ENCODE assay signal across 18 cellular contexts in genomic region chr9:137658778-137659177, GRCh38. TPM values are rescaled to one million over a fixed set of nuclear protein-coding genes. Genes with fewer than 3 reads are reported as not detected.
DNase-seq lines count a peak whose midpoint lies in the region; ATAC-seq and TF ChIP-seq lines count a peak whose summit lies in the region.
"Had no signal": no experiment of that assay in that cellular context is flagged by ENCODE, and none has a peak within 500 bp of the region (broad histone marks: within the 10 kb centered on the region; RNA-seq: fewer than 3 reads in every experiment).

No MANE protein-coding gene starts in this region.

- intact Hi-C loops in OCI-LY7 (cut with micrococcal nuclease; ENCODE audit: unreplicated experiment), result no loop called here

- H3K27ac ChIP-seq in BLaER1 (no peak overlapping the region), OCI-LY7 (ENCODE audit: low read depth, low read length, poor library complexity, severe bottlenecking) (peak overlapping the region; percentile 65), tibial nerve (no peak overlapping the region)
- H3K27ac ChIP-seq in CD4-positive, CD25-positive, alpha-beta regulatory T cell (ENCODE audit: insufficient read depth, low read length, poor library complexity, severe bottlenecking), result no peak overlapping the region
- H3K27ac ChIP-seq: C4-2B, Peyer's patch had no signal

- no peak overlapping the region for H3K4me3 Mint-ChIP-seq in CD4-positive, CD25-positive, alpha-beta regulatory T cell
- no peak overlapping the region for H3K4me3 Mint-ChIP-seq in immature natural killer cell
- H3K4me3 Mint-ChIP-seq: H9 had no signal

- no peaks in the 10 kb centered on the region for H3K9me2 ChIP-seq in OCI-LY7 (ENCODE audit: insufficient read depth, low read length)

- H3K36me3 ChIP-seq in BLaER1, result peaks cover 75% of the 10 kb centered on the region
- H3K36me3 ChIP-seq in CD4-positive, CD25-positive, alpha-beta regulatory T cell (ENCODE audit: control insufficient read depth, insufficient read depth, low read length), result peaks cover 5% of the 10 kb centered on the region
- peaks cover 75% of the 10 kb centered on the region for H3K36me3 ChIP-seq in OCI-LY7 (ENCODE audit: insufficient read depth, low read length)
- peaks cover 0 to 14% (median 0%) of the 10 kb centered on the region in 3 donors for H3K36me3 ChIP-seq in tibial nerve

- TF ChIP-seq CTCF in OCI-LY7 (conservative IDR thresholded peaks at IDR 0.05; ENCODE audit: low read length) (no peak), GM20000 (IDR thresholded peaks at IDR 0.05; ENCODE audit: extremely low read depth, missing control alignments) (no peak), tibial nerve (IDR thresholded peaks at IDR 0.05) (no peak)

- no peak for TF ChIP-seq POLR2A in tibial nerve (IDR thresholded peaks at IDR 0.05)

- H4K20me1 ChIP-seq in BLaER1 (peaks cover 98% of the 10 kb centered on the region), OCI-LY7 (ENCODE audit: insufficient read depth, low read length) (no peaks in the 10 kb centered on the region)

- no peak overlapping the region for H3K4me3 ChIP-seq in BLaER1
- H3K4me3 ChIP-seq in CD4-positive, CD25-positive, alpha-beta regulatory T cell (ENCODE audit: low read depth, low read length), result no peak overlapping the region
- peak overlapping the region; percentile 45 for H3K4me3 ChIP-seq in OCI-LY7 (ENCODE audit: low read depth, low read length, poor library complexity, severe bottlenecking)
- no peak overlapping the region for H3K4me3 ChIP-seq in tibial nerve
- H3K4me3 ChIP-seq: Peyer's patch had no signal

- no peaks in the 10 kb centered on the region for H3K9me3 Mint-ChIP-seq in CD4-positive, CD25-positive, alpha-beta regulatory T cell
- no peaks in the 10 kb centered on the region for H3K9me3 Mint-ChIP-seq in immature natural killer cell
- H3K9me3 Mint-ChIP-seq: H9 had no signal

- peak in 1 of 3 donors; percentile 17 for DNase-seq in CD4-positive, CD25-positive, alpha-beta regulatory T cell
- DNase-seq in OCI-LY7 (ENCODE audit: low spot score) (peak; percentile 62), immature natural killer cell (no peak), GM20000 (ENCODE audit: low spot score) (no peak), tibial nerve (ENCODE audit: low spot score in 2 of 2) (no peak), ACHN (no peak), DMS79 treated with DMSO at 0.1 percent for 48 hours (lab: John Stamatoyannopoulos, UW) (no peak)
- DNase-seq: DMS53, H9, NCI-H1436, NCI-H2029 treated with DMSO at 0.1 percent for 48 hours, NCI-H510A, NCI-H82, Right ventricle myocardium superior had no signal

- peak overlapping the region; percentile 30; the same call in 1 of the 2 replicates for H3K4me2 ChIP-seq in BLaER1
- peak overlapping the region; percentile 75 for H3K4me2 ChIP-seq in OCI-LY7 (ENCODE audit: low read length)

- peaks cover 19 to 50% (median 26%) of the 10 kb centered on the region in 4 donors for H3K4me1 Mint-ChIP-seq in CD4-positive, CD25-positive, alpha-beta regulatory T cell
- H3K4me1 Mint-ChIP-seq in immature natural killer cell, result peaks cover 39 to 68% of the 10 kb centered on the region in 2 donors

- CTCF ChIA-PET in OCI-LY7 (lab: Charles Lee; ENCODE audit: unreplicated experiment), result no interaction called here

- H3K27me3 ChIP-seq in BLaER1, result no peaks in the 10 kb centered on the region
- H3K27me3 ChIP-seq in CD4-positive, CD25-positive, alpha-beta regulatory T cell (ENCODE audit: control insufficient read depth, insufficient read depth, low read length), result no peaks in the 10 kb centered on the region
- no peaks in the 10 kb centered on the region for H3K27me3 ChIP-seq in tibial nerve
- H3K27me3 ChIP-seq: Peyer's patch had no signal

- no peaks in the 10 kb centered on the region for H3K9me3 ChIP-seq in BLaER1
- H3K9me3 ChIP-seq in CD4-positive, CD25-positive, alpha-beta regulatory T cell (ENCODE audit: control insufficient read depth in 2 of 2, low read length in 2 of 2), result no peaks in the 10 kb centered on the region
- H3K9me3 ChIP-seq in OCI-LY7 (ENCODE audit: low read length), result 0 out of 2 replicates have a peak, but pooled peaks cover 5% of the 10 kb centered on the region
- no peaks in the 10 kb centered on the region for H3K9me3 ChIP-seq in tibial nerve
- H3K9me3 ChIP-seq: Peyer's patch had no signal

- peaks cover 19% of the 10 kb centered on the region for H3K36me3 Mint-ChIP-seq in CD4-positive, CD25-positive, alpha-beta regulatory T cell
- no peaks in the 10 kb centered on the region for H3K36me3 Mint-ChIP-seq in immature natural killer cell

- POLR2A ChIA-PET in OCI-LY7 (lab: Charles Lee), result interaction anchor here (0.6 to 1.1 kb wide), 2 partner anchors 8 to 226 kb away, joined by 5 to 6 read pairs; no protein-coding TSS in a partner anchor

- H3K9ac ChIP-seq in BLaER1, result no peak overlapping the region

- in situ Hi-C loops in ACHN (cut with HindIII; ENCODE audit: low pct_ligation_motif_present, low pct_unique_long_range_greater_than_20kb, low sequenced_read_pairs), result no loop called here

- H3K27ac Mint-ChIP-seq in CD4-positive, CD25-positive, alpha-beta regulatory T cell, result peak overlapping the region in 2 of 3 donors; percentile 54 to 67
- H3K27ac Mint-ChIP-seq in immature natural killer cell, result peak overlapping the region in 5 of 6 donors; percentile 12 to 68 (median 28)
- H3K27ac Mint-ChIP-seq: H9 had no signal

- ATAC-seq in CD4-positive, CD25-positive, alpha-beta regulatory T cell (ENCODE audit: low read depth in 2 of 2), result no peak
- ATAC-seq: SK-N-SH treated with all-trans-retinoic acid at 6 μM for 48 hours had no signal

- peaks cover 99% of the 10 kb centered on the region for H3K79me2 ChIP-seq in OCI-LY7 (ENCODE audit: insufficient read depth, low read depth, low read length)

- WGBS in tibial nerve, 2 donors, result 73 to 82% methylated on average over 2 of the region's 2 CpGs

- H2AFZ ChIP-seq in OCI-LY7 (ENCODE audit: low read length), result no peak overlapping the region

- no peaks in the 10 kb centered on the region for H3K27me3 Mint-ChIP-seq in CD4-positive, CD25-positive, alpha-beta regulatory T cell
- H3K27me3 Mint-ChIP-seq in immature natural killer cell (ENCODE audit: low read depth in 3 of 3), result peaks cover 0 to 5% (median 0%) of the 10 kb centered on the region in 3 donors

- BruUV-seq in OCI-LY7 (replicated peaks; lab: Mats Ljungman, UMichigan), result no TSS peak

- H3K4me1 ChIP-seq in BLaER1, result peaks cover 44% of the 10 kb centered on the region
- peaks cover 4% of the 10 kb centered on the region for H3K4me1 ChIP-seq in CD4-positive, CD25-positive, alpha-beta regulatory T cell (ENCODE audit: control insufficient read depth, insufficient read depth, low read length, poor library complexity, severe bottlenecking)
- H3K4me1 ChIP-seq in OCI-LY7 (ENCODE audit: insufficient read depth, low read length, poor library complexity, severe bottlenecking), result peaks cover 89% of the 10 kb centered on the region
- peaks cover 0 to 16% (median under 1%) of the 10 kb centered on the region in 4 donors for H3K4me1 ChIP-seq in tibial nerve
- H3K4me1 ChIP-seq: Peyer's patch had no signal

- no peak for TF ChIP-seq EP300 in tibial nerve (IDR thresholded peaks at IDR 0.05)

RNA-seq across cellular contexts. Expression of gene EHMT1, which starts 40.0 kb away (rescaled TPM):
- total RNA-seq in CD4-positive, CD25-positive, alpha-beta regulatory T cell, result 142 TPM
- polyA plus RNA-seq in CD4-positive, CD25-positive, alpha-beta regulatory T cell, result 10 to 100 TPM; 17.9 to 20.3 (median 19.3) TPM
- total RNA-seq in OCI-LY7 (2014; rRNA removed; shearing (Covaris generic)), result 143 and 145 TPM in 2 replicates
- total RNA-seq in OCI-LY7 (2022) (291 and 295 TPM in 2 replicates), tibial nerve (100 to 1,000 TPM in 3 of 4 donors, 10 to 100 TPM in 1; 96.4 to 136 (median 118) TPM)
- polyA plus RNA-seq in immature natural killer cell, result 10 to 100 TPM; 14.1 to 62.7 (median 14.8) TPM

RNA-seq across cellular contexts. Expression of gene ARRDC1, which starts 53.3 kb away (rescaled TPM):
- total RNA-seq in CD4-positive, CD25-positive, alpha-beta regulatory T cell, result 73.4 TPM
- 10 to 100 TPM; 45.5 to 54.0 (median 51.4) TPM for polyA plus RNA-seq in CD4-positive, CD25-positive, alpha-beta regulatory T cell
- 47.0 and 70.3 TPM in 2 replicates for total RNA-seq in OCI-LY7 (2014; rRNA removed; shearing (Covaris generic))
- total RNA-seq in OCI-LY7 (2022) (59.6 and 64.6 TPM in 2 replicates), tibial nerve (10 to 100 TPM; 26.4 to 83.1 (median 50.1) TPM)
- 10 to 100 TPM; 39.1 to 60.7 (median 57.3) TPM for polyA plus RNA-seq in immature natural killer cell
